ENCODE assay signal across 22 cellular contexts in genomic region chr4:168679397-168680176, GRCh38.
DNase-seq lines count a peak whose midpoint lies in the region; ATAC-seq, FAIRE-seq and TF ChIP-seq lines count a peak whose summit lies in the region.
"Had no signal": no experiment of that assay in that cellular context is flagged by ENCODE, and none has a peak within 500 bp of the region (broad histone marks: within the 10 kb centered on the region; RNA-seq: fewer than 3 reads in every experiment).

No MANE protein-coding gene starts in this region.

- WGBS in HepG2 (ENCODE audit: low lambda C conversion rate), result 39% methylated on average over 6 of the region's 6 CpGs

- no peaks in the 10 kb centered on the region for H3K36me3 Mint-ChIP-seq in natural killer cell treated with Interleukin-12 subunit alpha and Interleukin-12 subunit beta and Interleukin-15 and Interleukin-18, amount 100 ng/mL, for 72 hours
- H3K36me3 Mint-ChIP-seq in natural killer cell, result no peaks in the 10 kb centered on the region
- H3K36me3 Mint-ChIP-seq: CD8-positive, alpha-beta T cell; memory B cell had no signal

- TF ChIP-seq CTCF in natural killer cell (IDR thresholded peaks at IDR 0.05) (no peak), HepG2 (CRISPR knock-in tag; IDR thresholded peaks at IDR 0.05) (no peak)

- no peak overlapping the region for H3K4me3 ChIP-seq in adipocyte (ENCODE audit: low read length)
- no peak overlapping the region for H3K4me3 ChIP-seq in HepG2 (replicated peaks in 1 of 3; ENCODE audit: insufficient read depth in 1 of 3, low read depth in 2 of 3, low read length in 3 of 3)
- H3K4me3 ChIP-seq: spleen had no signal

- no peaks in the 10 kb centered on the region for H3K9me3 Mint-ChIP-seq in natural killer cell treated with Interleukin-12 subunit alpha and Interleukin-12 subunit beta and Interleukin-15 and Interleukin-18, amount 100 ng/mL, for 72 hours
- H3K9me3 Mint-ChIP-seq in natural killer cell, result no peaks in the 10 kb centered on the region
- H3K9me3 Mint-ChIP-seq: CD8-positive, alpha-beta T cell; nephron progenitor cell; T-helper 1 cell treated with Interleukin-12 subunit alpha and Interleukin-12 subunit beta and Interleukin-4 antibody, amounts not matched to agents 30 μg/mL and 1 μg/mL, for 36 hours had no signal

- intact Hi-C loops in natural killer cell (cut with micrococcal nuclease) (no loop called here), HepG2 (cut with micrococcal nuclease; ENCODE audit: unreplicated experiment) (no loop called here)

- TF ChIP-seq EP300 in HepG2 (IDR thresholded peaks at IDR 0.05; ENCODE audit: low read depth in 2 of 2, low read length in 2 of 2) (no peak), HepG2 (CRISPR knock-in tag; IDR thresholded peaks at IDR 0.05; ENCODE audit: borderline replicate concordance) (no peak)

- peak; percentile 11 to 36 for ATAC-seq in natural killer cell treated with Interleukin-12 subunit alpha and Interleukin-12 subunit beta and Interleukin-15 and Interleukin-18, amount 100 ng/mL, for 72 hours
- ATAC-seq in natural killer cell (no peak), HepG2 (peak; percentile 83), GM18870 (IDR thresholded peaks at IDR 0.05; ENCODE audit: unreplicated experiment) (no peak), GM21447 (IDR thresholded peaks at IDR 0.05; ENCODE audit: unreplicated experiment) (no peak)
- ATAC-seq: CD8-positive, alpha-beta T cell had no signal

- no TSS peak for BruUV-seq in HepG2 (replicated peaks; lab: Mats Ljungman, UMichigan)

- POLR2A ChIA-PET in HepG2 (lab: Yijun Ruan, JAX), result no interaction called here

- DNase-seq in natural killer cell treated with Interleukin-12 subunit alpha and Interleukin-12 subunit beta and Interleukin-15 and Interleukin-18, amount 100 ng/mL, for 72 hours (ENCODE audit: low spot score), result no peak
- DNase-seq in natural killer cell (no peak), adipocyte (ENCODE audit: low read depth) (peak; percentile 72), HepG2 (ENCODE audit: low spot score) (peak; percentile 58), Ammon's horn (ENCODE audit: low spot score) (no peak)
- DNase-seq in central memory CD4-positive, alpha-beta T cell, result no peak
- DNase-seq: activated CD4-positive, alpha-beta T cell treated with anti-CD3 and anti-CD28 coated beads, Interleukin-2, amount 50 U/mL, for 4 hours; anterior cingulate cortex; CD8-positive, alpha-beta T cell; hypothalamus; NCI-H1048; NCI-H2081 treated with DMSO at 0.1 percent for 48 hours; NCI-H524; nephron progenitor cell; SHP77; spleen; WERI-Rb-1 had no signal

- no peaks in the 10 kb centered on the region for H3K9me3 ChIP-seq in adipocyte (ENCODE audit: control insufficient read depth, low read length)
- H3K9me3 ChIP-seq in HepG2 (ENCODE audit: low read length), result no peaks in the 10 kb centered on the region
- H3K9me3 ChIP-seq: spleen had no signal

- H3K27ac ChIP-seq in HepG2 (ENCODE audit: extremely low read length, insufficient read depth, low read length), result no peak overlapping the region
- H3K27ac ChIP-seq: KMS-11, spleen, WERI-Rb-1 had no signal

- H3K4me1 ChIP-seq in adipocyte (ENCODE audit: control insufficient read depth, insufficient read depth, low read length) (peaks cover 9% of the 10 kb centered on the region), HepG2 (ENCODE audit: insufficient read depth, low read length) (peaks cover 28% of the 10 kb centered on the region)
- H3K4me1 ChIP-seq: spleen had no signal

- in situ Hi-C loops in HepG2 (cut with HindIII; ENCODE audit: extremely low pct_ligation_motif_present, low pct_unique_long_range_greater_than_20kb), result no loop called here

- CTCF ChIA-PET in HepG2 (lab: Yijun Ruan, JAX; ENCODE audit: low intra/inter-chr PET ratio, low total read pairs), result no interaction called here

- H3K36me3 ChIP-seq in adipocyte (ENCODE audit: control insufficient read depth, insufficient read depth, low read length, severe bottlenecking) (peaks cover 35% of the 10 kb centered on the region), HepG2 (replicated peaks in 1 of 2; ENCODE audit: control insufficient read depth in 1 of 2, insufficient read depth in 2 of 2, low read length in 2 of 2) (no peaks in the 10 kb centered on the region)
- H3K36me3 ChIP-seq: spleen, WERI-Rb-1 had no signal

- no peak for FAIRE-seq in HepG2 (lab: Jason Lieb, UNC)

- TF ChIP-seq RAD21 in HepG2 (CRISPR knock-in tag; IDR thresholded peaks at IDR 0.05), result no peak

- H3K79me2 ChIP-seq in HepG2 (ENCODE audit: insufficient read depth, low read length), result no peaks in the 10 kb centered on the region

- peaks cover 0 to 7% of the 10 kb centered on the region in 2 donors for H3K4me1 Mint-ChIP-seq in natural killer cell treated with Interleukin-12 subunit alpha and Interleukin-12 subunit beta and Interleukin-15 and Interleukin-18, amount 100 ng/mL, for 72 hours (ENCODE audit: low read depth in 2 of 2)
- peaks cover 0 to 10% of the 10 kb centered on the region in 2 donors for H3K4me1 Mint-ChIP-seq in natural killer cell
- H3K4me1 Mint-ChIP-seq: memory B cell had no signal

- no peaks in the 10 kb centered on the region for H4K20me1 ChIP-seq in HepG2 (ENCODE audit: insufficient read depth, low read length)

- H3K27ac Mint-ChIP-seq in natural killer cell treated with Interleukin-12 subunit alpha and Interleukin-12 subunit beta and Interleukin-15 and Interleukin-18, amount 100 ng/mL, for 72 hours, result no peak overlapping the region
- H3K27ac Mint-ChIP-seq in natural killer cell, result no peak overlapping the region
- H3K27ac Mint-ChIP-seq: CD8-positive, alpha-beta T cell; memory B cell; T-helper 1 cell treated with Interleukin-12 subunit alpha and Interleukin-12 subunit beta and Interleukin-4 antibody, amounts not matched to agents 30 μg/mL and 1 μg/mL, for 36 hours had no signal

- H2AFZ ChIP-seq in HepG2 (ENCODE audit: low read length), result no peak overlapping the region

- H3K27me3 ChIP-seq in adipocyte (replicated peaks; ENCODE audit: control insufficient read depth, insufficient read depth, low read length), result no peaks in the 10 kb centered on the region
- no peaks in the 10 kb centered on the region for H3K27me3 ChIP-seq in HepG2 (ENCODE audit: control insufficient read depth in 1 of 2, insufficient read depth in 2 of 2, low read length in 2 of 2)
- H3K27me3 ChIP-seq: spleen had no signal

- no peak overlapping the region for H3K4me3 Mint-ChIP-seq in natural killer cell treated with Interleukin-12 subunit alpha and Interleukin-12 subunit beta and Interleukin-15 and Interleukin-18, amount 100 ng/mL, for 72 hours
- no peak overlapping the region for H3K4me3 Mint-ChIP-seq in natural killer cell
- H3K4me3 Mint-ChIP-seq: CD8-positive, alpha-beta T cell; memory B cell; nephron progenitor cell; T-helper 1 cell treated with Interleukin-12 subunit alpha and Interleukin-12 subunit beta and Interleukin-4 antibody, amounts not matched to agents 30 μg/mL and 1 μg/mL, for 36 hours had no signal

- no peak for TF ChIP-seq POLR2A in HepG2 (IDR thresholded peaks at IDR 0.05; ENCODE audit: insufficient read depth in 1 of 2, low read depth in 2 of 2, low read length in 2 of 2)

- no peak overlapping the region for H3K4me2 ChIP-seq in HepG2 (ENCODE audit: low read depth, low read length)
- H3K4me2 ChIP-seq: KMS-11 had no signal

- H3K9ac ChIP-seq in adipocyte (ENCODE audit: low read length), result no peak overlapping the region
- no peak overlapping the region for H3K9ac ChIP-seq in HepG2 (ENCODE audit: insufficient read depth, low read depth, low read length)
- H3K9ac ChIP-seq: KMS-11 had no signal

- H3K27me3 Mint-ChIP-seq in natural killer cell treated with Interleukin-12 subunit alpha and Interleukin-12 subunit beta and Interleukin-15 and Interleukin-18, amount 100 ng/mL, for 72 hours, result peaks cover 6 to 9% of the 10 kb centered on the region in 2 donors
- peaks cover 8 to 10% of the 10 kb centered on the region in 2 donors for H3K27me3 Mint-ChIP-seq in natural killer cell (ENCODE audit: low read depth in 2 of 2)

TF ChIP-seq in HepG2, 621 proteins besides CTCF, POLR2A, EP300 and RAD21 (continues in another document):
- TF ChIP-seq ZSCAN5A (CRISPR knock-in tag; IDR thresholded peaks at IDR 0.05; ENCODE audit: borderline replicate concordance) (no peak), MIXL1 (CRISPR knock-in tag; IDR thresholded peaks at IDR 0.05) (no peak), ZBTB49 (CRISPR knock-in tag; IDR thresholded peaks at IDR 0.05; ENCODE audit: borderline replicate concordance) (no peak), ZNF441 (CRISPR knock-in tag; IDR thresholded peaks at IDR 0.05; ENCODE audit: borderline replicate concordance) (no peak), TEAD3 (CRISPR knock-in tag; optimal IDR thresholded peaks at IDR 0.05; ENCODE audit: borderline replicate concordance) (peak; percentile 73), HNRNPL (IDR thresholded peaks at IDR 0.05; ENCODE audit: low read depth, low read length) (0 out of 2 replicates have a peak, but pooled peaks have one; percentile 27), RORA (CRISPR knock-in tag; IDR thresholded peaks at IDR 0.05) (no peak), NR2F1 (CRISPR knock-in tag; IDR thresholded peaks at IDR 0.05) (no peak)

Comparison
In these comparisons a context has a peak if more than half of its experiments do, and no peak if none do; other contexts are left out.
1. ATAC-seq: peak in natural killer cell treated with Interleukin-12 subunit alpha and Interleukin-12 subunit beta and Interleukin-15 and Interleukin-18, amount 100 ng/mL, for 72 hours (2 of 2) and HepG2 (single experiment); none in natural killer cell (0 of 3), GM18870 (single experiment) and GM21447 (single experiment).
2. DNase-seq: peak in adipocyte (single experiment) and HepG2 (single experiment); none in natural killer cell treated with Interleukin-12 subunit alpha and Interleukin-12 subunit beta and Interleukin-15 and Interleukin-18, amount 100 ng/mL, for 72 hours (single experiment), natural killer cell (single experiment), Ammon's horn (single experiment) and central memory CD4-positive, alpha-beta T cell (single experiment).